Comparison of ENCODE assay signal across 12 cellular contexts in the genomic region with DNA sequence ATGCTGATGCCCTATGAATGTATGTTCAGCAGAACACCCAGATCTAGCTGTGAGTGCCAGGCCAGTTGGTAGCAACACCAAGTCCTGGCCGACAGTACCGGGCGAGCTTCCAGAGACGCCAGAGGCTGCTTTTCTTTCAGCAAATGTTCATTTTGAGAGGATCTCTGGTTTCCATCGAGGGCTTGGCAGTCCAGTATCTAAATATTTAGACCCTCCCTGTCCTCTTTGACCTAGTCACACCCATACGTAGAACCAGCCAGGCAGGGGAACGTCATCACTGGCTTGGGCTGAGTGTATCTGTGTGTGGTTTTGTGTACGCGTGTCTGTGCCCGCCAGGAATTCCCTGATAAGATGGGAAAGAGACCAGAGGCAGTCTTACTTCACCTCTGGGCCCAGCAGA. TPM values are rescaled to one million over a fixed set of nuclear protein-coding genes. Genes with fewer than 3 reads are reported as not detected.
DNase-seq lines count a peak whose midpoint lies in the region; ATAC-seq and TF ChIP-seq lines count a peak whose summit lies in the region.
"Had no signal": no experiment of that assay in that cellular context is flagged by ENCODE, and none has a peak within 500 bp of the region (broad histone marks: within the 10 kb centered on the region; RNA-seq: fewer than 3 reads in every experiment).

No MANE protein-coding gene starts in this region.

- H3K9me3 ChIP-seq in mammary epithelial cell (replicated peaks; ENCODE audit: insufficient read depth, low read length) (no peaks in the 10 kb centered on the region), left ventricle myocardium inferior (replicated peaks) (no peaks in the 10 kb centered on the region)

- H3K27ac ChIP-seq in mammary epithelial cell (ENCODE audit: insufficient read depth, low read depth, low read length) (peak overlapping the region; percentile 80), left ventricle myocardium inferior (replicated peaks) (peak overlapping the region; percentile 79)

- H3K27me3 ChIP-seq in mammary epithelial cell (ENCODE audit: insufficient read depth, low read length) (no peaks in the 10 kb centered on the region), left ventricle myocardium inferior (ENCODE audit: low read depth) (no peaks in the 10 kb centered on the region)

- peak overlapping the region; percentile 55 for H3K4me2 ChIP-seq in mammary epithelial cell (ENCODE audit: insufficient read depth, low read depth, low read length)

- in situ Hi-C loops in mammary epithelial cell (cut with MboI; ENCODE audit: low sequenced_read_pairs in 2 of 2): no loop called here

- intact Hi-C loops in mammary epithelial cell (cut with micrococcal nuclease): no loop called here
- intact Hi-C loops in left ventricle myocardium inferior (cut with micrococcal nuclease): no loop called here
- intact Hi-C loops in sciatic nerve (cut with DNase I): no loop called here

- no peaks in the 10 kb centered on the region for H3K79me2 ChIP-seq in mammary epithelial cell (ENCODE audit: insufficient read depth, low read length)

- POLR2A ChIA-PET in HEK293T (lab: Yijun Ruan, JAX): no interaction called here

- peaks cover 16% of the 10 kb centered on the region for H3K4me1 ChIP-seq in mammary epithelial cell (ENCODE audit: insufficient read depth, low read length)
- peaks cover 27% of the 10 kb centered on the region for H3K4me1 ChIP-seq in left ventricle myocardium inferior

- H3K4me3 ChIP-seq in mammary epithelial cell (replicated peaks in 1 of 3; ENCODE audit: insufficient read depth in 1 of 3, low read depth in 2 of 3, low read length in 3 of 3) (no peak overlapping the region), left ventricle myocardium inferior (no peak overlapping the region)

- H2AFZ ChIP-seq in mammary epithelial cell (ENCODE audit: low read depth, low read length): peak overlapping the region; percentile 14

- DNase-seq in AG20443 (ENCODE audit: low spot score) (peak; percentile 49), mammary epithelial cell (peak; percentile 92), left ventricle myocardium inferior (peak; percentile 42), sciatic nerve (ENCODE audit: low spot score) (no peak), HEK293T (ENCODE audit: extremely low spot score) (no peak), DMS 273 (lab: John Stamatoyannopoulos, UW; ENCODE audit: unreplicated experiment) (no peak), GM19240 (ENCODE audit: insufficient read length, low spot score) (no peak)
- DNase-seq: ACHN, EL, NCI-H146, T-helper 17 cell had no signal

- dilution Hi-C loops in mammary epithelial cell (cut with HindIII; ENCODE audit: low sequenced_read_pairs): no loop called here

- WGBS in mammary epithelial cell (ENCODE audit: low coverage, missing lambda C conversion rate): 23% methylated on average over 10 of the region's 10 CpGs

- H3K9ac ChIP-seq in mammary epithelial cell (ENCODE audit: insufficient read depth, low read length): peak overlapping the region; percentile 47

- TF ChIP-seq CTCF in mammary epithelial cell (conservative IDR thresholded peaks at IDR 0.05 in 1 of 2, IDR thresholded peaks at IDR 0.05 in 1 of 2; ENCODE audit: extremely low read depth in 1 of 2, insufficient read depth in 1 of 2, low read depth in 1 of 2, low read length in 2 of 2) (no peak), left ventricle myocardium inferior (IDR thresholded peaks at IDR 0.05; ENCODE audit: borderline replicate concordance) (no peak)

- no TSS peak for BruUV-seq in mammary epithelial cell (replicated peaks; lab: Mats Ljungman, UMichigan)

- H4K20me1 ChIP-seq in mammary epithelial cell (ENCODE audit: insufficient read depth, low read length): no peaks in the 10 kb centered on the region

- CTCF ChIA-PET in mammary epithelial cell (lab: Charles Lee; ENCODE audit: low non-redundant PET) (no interaction called here), HEK293T (lab: Yijun Ruan, JAX) (no interaction called here)

- peak; percentile 76 for ATAC-seq in sciatic nerve
- no peak for ATAC-seq in HG03280 (IDR thresholded peaks at IDR 0.05; ENCODE audit: unreplicated experiment)
- ATAC-seq: T-helper 17 cell had no signal

- H3K36me3 ChIP-seq in mammary epithelial cell (ENCODE audit: insufficient read depth, low read length) (peaks cover under 1% of the 10 kb centered on the region), left ventricle myocardium inferior (peaks cover 15% of the 10 kb centered on the region)

TF ChIP-seq in HEK293T, 16 proteins besides CTCF, POLR2A, EP300 and RAD21:
- TF ChIP-seq L3MBTL2 (conservative IDR thresholded peaks at IDR 0.05) (no peak), CTBP1 (IDR thresholded peaks at IDR 0.05; ENCODE audit: borderline replicate concordance) (no peak), HDGF (IDR thresholded peaks at IDR 0.05; ENCODE audit: borderline replicate concordance) (no peak), SUZ12 (IDR thresholded peaks at IDR 0.05) (no peak), ARNT (IDR thresholded peaks at IDR 0.05) (no peak), NFRKB (IDR thresholded peaks at IDR 0.05) (no peak), LEF1 (IDR thresholded peaks at IDR 0.05; ENCODE audit: borderline replicate concordance) (no peak), FOXA1 (IDR thresholded peaks at IDR 0.05) (no peak), TARDBP (IDR thresholded peaks at IDR 0.05) (no peak), ZNF384 (IDR thresholded peaks at IDR 0.05) (no peak)
- TF ChIP-seq, protein P1, sequence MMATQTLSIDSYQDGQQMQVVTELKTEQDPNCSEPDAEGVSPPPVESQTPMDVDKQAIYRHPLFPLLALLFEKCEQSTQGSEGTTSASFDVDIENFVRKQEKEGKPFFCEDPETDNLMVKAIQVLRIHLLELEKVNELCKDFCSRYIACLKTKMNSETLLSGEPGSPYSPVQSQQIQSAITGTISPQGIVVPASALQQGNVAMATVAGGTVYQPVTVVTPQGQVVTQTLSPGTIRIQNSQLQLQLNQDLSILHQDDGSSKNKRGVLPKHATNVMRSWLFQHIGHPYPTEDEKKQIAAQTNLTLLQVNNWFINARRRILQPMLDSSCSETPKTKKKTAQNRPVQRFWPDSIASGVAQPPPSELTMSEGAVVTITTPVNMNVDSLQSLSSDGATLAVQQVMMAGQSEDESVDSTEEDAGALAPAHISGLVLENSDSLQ (IDR thresholded peaks at IDR 0.05): no peak
TF ChIP-seq in HEK293T: peak in this region for 0.

RNA-seq across cellular contexts. Expression of a gene that starts 14.8 kb away (rescaled TPM):
- total RNA-seq in mammary epithelial cell (10 to 100 TPM; 12.3 to 26.3 TPM), left ventricle myocardium inferior (2.2 TPM), sciatic nerve (15.3 TPM)
- 21.6 TPM for polyA plus RNA-seq in mammary epithelial cell
- polyA minus RNA-seq in mammary epithelial cell: 67.5 TPM

RNA-seq across cellular contexts. Expression of a gene that starts 40.6 kb away (rescaled TPM):
- total RNA-seq in mammary epithelial cell: 10 to 100 TPM; 10.2 to 35.7 TPM
- polyA plus RNA-seq in mammary epithelial cell: 41.2 TPM
- 17.4 TPM for polyA minus RNA-seq in mammary epithelial cell
- total RNA-seq in left ventricle myocardium inferior: 127 TPM
- total RNA-seq in sciatic nerve: 15.7 TPM

RNA-seq across cellular contexts. Expression of a gene that starts 46.7 kb away (rescaled TPM):
- total RNA-seq in mammary epithelial cell (not detected), left ventricle myocardium inferior (0.41 TPM), sciatic nerve (not detected)
- 0.24 TPM for polyA plus RNA-seq in mammary epithelial cell
- not detected for polyA minus RNA-seq in mammary epithelial cell

Comparison
In these comparisons a context has a peak if more than half of its experiments do, and no peak if none do; other contexts are left out.
1. DNase-seq: peak in AG20443 (single experiment), mammary epithelial cell (single experiment) and left ventricle myocardium inferior (single experiment); none in sciatic nerve (single experiment), HEK293T (single experiment), DMS 273 (single experiment) and GM19240 (single experiment).